In genomic region chr3:38805765-38806386, GRCh38 we compare ENCODE assay signal across 1 cellular context.
TF ChIP-seq lines count a peak whose summit lies in the region.

No MANE protein-coding gene starts in this region.

TF ChIP-seq in HepG2, 621 proteins besides CTCF, POLR2A, EP300 and RAD21 (continued from another document and continues in another):
- TF ChIP-seq ZNF20 (CRISPR knock-in tag; IDR thresholded peaks at IDR 0.05): peak; percentile 65; the same call in 1 of the 2 replicates
- peak; percentile 87 for TF ChIP-seq REPIN1 (CRISPR knock-in tag; IDR thresholded peaks at IDR 0.05; ENCODE audit: borderline replicate concordance, low read depth)
- TF ChIP-seq ISX (CRISPR knock-in tag; conservative IDR thresholded peaks at IDR 0.05): peak; percentile 99
- TF ChIP-seq PAF1 (CRISPR knock-in tag; IDR thresholded peaks at IDR 0.05): 0 out of 2 replicates have a peak, but pooled peaks have one; percentile 80
- TF ChIP-seq ZIK1 (CRISPR knock-in tag; IDR thresholded peaks at IDR 0.05; ENCODE audit: borderline replicate concordance, low read depth): peak; percentile 97
- TF ChIP-seq ZNF557 (CRISPR knock-in tag; IDR thresholded peaks at IDR 0.05): peak; percentile 100
- TF ChIP-seq SPEN (CRISPR knock-in tag; IDR thresholded peaks at IDR 0.05; ENCODE audit: low read depth): peak; percentile 79; the same call in 1 of the 2 replicates
- TF ChIP-seq ZFX (CRISPR knock-in tag; IDR thresholded peaks at IDR 0.05; ENCODE audit: low read depth): 0 out of 2 replicates have a peak, but pooled peaks have one; percentile 33
- TF ChIP-seq, protein P1, sequence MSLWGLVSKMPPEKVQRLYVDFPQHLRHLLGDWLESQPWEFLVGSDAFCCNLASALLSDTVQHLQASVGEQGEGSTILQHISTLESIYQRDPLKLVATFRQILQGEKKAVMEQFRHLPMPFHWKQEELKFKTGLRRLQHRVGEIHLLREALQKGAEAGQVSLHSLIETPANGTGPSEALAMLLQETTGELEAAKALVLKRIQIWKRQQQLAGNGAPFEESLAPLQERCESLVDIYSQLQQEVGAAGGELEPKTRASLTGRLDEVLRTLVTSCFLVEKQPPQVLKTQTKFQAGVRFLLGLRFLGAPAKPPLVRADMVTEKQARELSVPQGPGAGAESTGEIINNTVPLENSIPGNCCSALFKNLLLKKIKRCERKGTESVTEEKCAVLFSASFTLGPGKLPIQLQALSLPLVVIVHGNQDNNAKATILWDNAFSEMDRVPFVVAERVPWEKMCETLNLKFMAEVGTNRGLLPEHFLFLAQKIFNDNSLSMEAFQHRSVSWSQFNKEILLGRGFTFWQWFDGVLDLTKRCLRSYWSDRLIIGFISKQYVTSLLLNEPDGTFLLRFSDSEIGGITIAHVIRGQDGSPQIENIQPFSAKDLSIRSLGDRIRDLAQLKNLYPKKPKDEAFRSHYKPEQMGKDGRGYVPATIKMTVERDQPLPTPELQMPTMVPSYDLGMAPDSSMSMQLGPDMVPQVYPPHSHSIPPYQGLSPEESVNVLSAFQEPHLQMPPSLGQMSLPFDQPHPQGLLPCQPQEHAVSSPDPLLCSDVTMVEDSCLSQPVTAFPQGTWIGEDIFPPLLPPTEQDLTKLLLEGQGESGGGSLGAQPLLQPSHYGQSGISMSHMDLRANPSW (CRISPR knock-in tag; IDR thresholded peaks at IDR 0.05; ENCODE audit: borderline replicate concordance): 0 out of 2 replicates have a peak, but pooled peaks have one; percentile 50
- peak; percentile 99 for TF ChIP-seq ZNF331 (CRISPR knock-in tag; IDR thresholded peaks at IDR 0.05)
- TF ChIP-seq FOXA1 (IDR thresholded peaks at IDR 0.05): no peak
- TF ChIP-seq FOXA1 (CRISPR knock-in tag; IDR thresholded peaks at IDR 0.05): 0 out of 2 replicates have a peak, but pooled peaks have one; percentile 21
- no peak for TF ChIP-seq SKI (IDR thresholded peaks at IDR 0.05; ENCODE audit: partially characterized antibody)
- no peak for TF ChIP-seq POLR2G (IDR thresholded peaks at IDR 0.05; ENCODE audit: low read depth, low read length)
- TF ChIP-seq CREB1 (IDR thresholded peaks at IDR 0.05): no peak
- peak; percentile 38; the same call in 1 of the 2 replicates for TF ChIP-seq CREB1 (CRISPR knock-in tag; IDR thresholded peaks at IDR 0.05)
- TF ChIP-seq ZNF552 (CRISPR knock-in tag; IDR thresholded peaks at IDR 0.05; ENCODE audit: borderline replicate concordance): peak; percentile 65; the same call in 1 of the 2 replicates
- 0 out of 2 replicates have a peak, but pooled peaks have one; percentile 41 for TF ChIP-seq ESRRA (CRISPR knock-in tag; IDR thresholded peaks at IDR 0.05; ENCODE audit: low read depth)
- TF ChIP-seq WIZ (CRISPR knock-in tag; IDR thresholded peaks at IDR 0.05): peak; percentile 100
- TF ChIP-seq ZNF503 (CRISPR knock-in tag; IDR thresholded peaks at IDR 0.05): 0 out of 2 replicates have a peak, but pooled peaks have one; percentile 79
- TF ChIP-seq ZBTB3 (CRISPR knock-in tag; IDR thresholded peaks at IDR 0.05; ENCODE audit: borderline replicate concordance, low read depth): peak; percentile 96
- TF ChIP-seq, protein P2, sequence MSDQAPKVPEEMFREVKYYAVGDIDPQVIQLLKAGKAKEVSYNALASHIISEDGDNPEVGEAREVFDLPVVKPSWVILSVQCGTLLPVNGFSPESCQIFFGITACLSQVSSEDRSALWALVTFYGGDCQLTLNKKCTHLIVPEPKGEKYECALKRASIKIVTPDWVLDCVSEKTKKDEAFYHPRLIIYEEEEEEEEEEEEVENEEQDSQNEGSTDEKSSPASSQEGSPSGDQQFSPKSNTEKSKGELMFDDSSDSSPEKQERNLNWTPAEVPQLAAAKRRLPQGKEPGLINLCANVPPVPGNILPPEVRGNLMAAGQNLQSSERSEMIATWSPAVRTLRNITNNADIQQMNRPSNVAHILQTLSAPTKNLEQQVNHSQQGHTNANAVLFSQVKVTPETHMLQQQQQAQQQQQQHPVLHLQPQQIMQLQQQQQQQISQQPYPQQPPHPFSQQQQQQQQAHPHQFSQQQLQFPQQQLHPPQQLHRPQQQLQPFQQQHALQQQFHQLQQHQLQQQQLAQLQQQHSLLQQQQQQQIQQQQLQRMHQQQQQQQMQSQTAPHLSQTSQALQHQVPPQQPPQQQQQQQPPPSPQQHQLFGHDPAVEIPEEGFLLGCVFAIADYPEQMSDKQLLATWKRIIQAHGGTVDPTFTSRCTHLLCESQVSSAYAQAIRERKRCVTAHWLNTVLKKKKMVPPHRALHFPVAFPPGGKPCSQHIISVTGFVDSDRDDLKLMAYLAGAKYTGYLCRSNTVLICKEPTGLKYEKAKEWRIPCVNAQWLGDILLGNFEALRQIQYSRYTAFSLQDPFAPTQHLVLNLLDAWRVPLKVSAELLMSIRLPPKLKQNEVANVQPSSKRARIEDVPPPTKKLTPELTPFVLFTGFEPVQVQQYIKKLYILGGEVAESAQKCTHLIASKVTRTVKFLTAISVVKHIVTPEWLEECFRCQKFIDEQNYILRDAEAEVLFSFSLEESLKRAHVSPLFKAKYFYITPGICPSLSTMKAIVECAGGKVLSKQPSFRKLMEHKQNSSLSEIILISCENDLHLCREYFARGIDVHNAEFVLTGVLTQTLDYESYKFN (CRISPR knock-in tag; conservative IDR thresholded peaks at IDR 0.05): peak; percentile 49; the same call in 1 of the 2 replicates
- TF ChIP-seq ZNF543 (CRISPR knock-in tag; IDR thresholded peaks at IDR 0.05): peak; percentile 94
- no peak for TF ChIP-seq PCBP1 (IDR thresholded peaks at IDR 0.05; ENCODE audit: borderline replicate concordance, low read depth, low read length)
- TF ChIP-seq, protein P3, sequence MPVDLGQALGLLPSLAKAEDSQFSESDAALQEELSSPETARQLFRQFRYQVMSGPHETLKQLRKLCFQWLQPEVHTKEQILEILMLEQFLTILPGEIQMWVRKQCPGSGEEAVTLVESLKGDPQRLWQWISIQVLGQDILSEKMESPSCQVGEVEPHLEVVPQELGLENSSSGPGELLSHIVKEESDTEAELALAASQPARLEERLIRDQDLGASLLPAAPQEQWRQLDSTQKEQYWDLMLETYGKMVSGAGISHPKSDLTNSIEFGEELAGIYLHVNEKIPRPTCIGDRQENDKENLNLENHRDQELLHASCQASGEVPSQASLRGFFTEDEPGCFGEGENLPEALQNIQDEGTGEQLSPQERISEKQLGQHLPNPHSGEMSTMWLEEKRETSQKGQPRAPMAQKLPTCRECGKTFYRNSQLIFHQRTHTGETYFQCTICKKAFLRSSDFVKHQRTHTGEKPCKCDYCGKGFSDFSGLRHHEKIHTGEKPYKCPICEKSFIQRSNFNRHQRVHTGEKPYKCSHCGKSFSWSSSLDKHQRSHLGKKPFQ (CRISPR knock-in tag; IDR thresholded peaks at IDR 0.05; ENCODE audit: insufficient replicate concordance): peak; percentile 97
- no peak for TF ChIP-seq GABPA (IDR thresholded peaks at IDR 0.05; ENCODE audit: low read depth, low read length)
- peak; percentile 64 for TF ChIP-seq GABPA (CRISPR knock-in tag; IDR thresholded peaks at IDR 0.05; ENCODE audit: low read depth)
- TF ChIP-seq TRAFD1 (CRISPR knock-in tag; IDR thresholded peaks at IDR 0.05; ENCODE audit: borderline replicate concordance): peak; percentile 95
- peak; percentile 91; the same call in 1 of the 2 replicates for TF ChIP-seq RORA (CRISPR knock-in tag; IDR thresholded peaks at IDR 0.05)
- TF ChIP-seq, protein P4, sequence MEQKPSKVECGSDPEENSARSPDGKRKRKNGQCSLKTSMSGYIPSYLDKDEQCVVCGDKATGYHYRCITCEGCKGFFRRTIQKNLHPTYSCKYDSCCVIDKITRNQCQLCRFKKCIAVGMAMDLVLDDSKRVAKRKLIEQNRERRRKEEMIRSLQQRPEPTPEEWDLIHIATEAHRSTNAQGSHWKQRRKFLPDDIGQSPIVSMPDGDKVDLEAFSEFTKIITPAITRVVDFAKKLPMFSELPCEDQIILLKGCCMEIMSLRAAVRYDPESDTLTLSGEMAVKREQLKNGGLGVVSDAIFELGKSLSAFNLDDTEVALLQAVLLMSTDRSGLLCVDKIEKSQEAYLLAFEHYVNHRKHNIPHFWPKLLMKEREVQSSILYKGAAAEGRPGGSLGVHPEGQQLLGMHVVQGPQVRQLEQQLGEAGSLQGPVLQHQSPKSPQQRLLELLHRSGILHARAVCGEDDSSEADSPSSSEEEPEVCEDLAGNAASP (CRISPR knock-in tag; IDR thresholded peaks at IDR 0.05; ENCODE audit: borderline replicate concordance): peak; percentile 96
- TF ChIP-seq SETDB1 (CRISPR knock-in tag; IDR thresholded peaks at IDR 0.05; ENCODE audit: borderline replicate concordance): no peak
- TF ChIP-seq ZNF44 (CRISPR knock-in tag; IDR thresholded peaks at IDR 0.05): peak; percentile 87; the same call in 1 of the 2 replicates
- peak; percentile 65 for TF ChIP-seq NR2C2 (CRISPR knock-in tag; IDR thresholded peaks at IDR 0.05; ENCODE audit: borderline replicate concordance)
- TF ChIP-seq, protein P5, sequence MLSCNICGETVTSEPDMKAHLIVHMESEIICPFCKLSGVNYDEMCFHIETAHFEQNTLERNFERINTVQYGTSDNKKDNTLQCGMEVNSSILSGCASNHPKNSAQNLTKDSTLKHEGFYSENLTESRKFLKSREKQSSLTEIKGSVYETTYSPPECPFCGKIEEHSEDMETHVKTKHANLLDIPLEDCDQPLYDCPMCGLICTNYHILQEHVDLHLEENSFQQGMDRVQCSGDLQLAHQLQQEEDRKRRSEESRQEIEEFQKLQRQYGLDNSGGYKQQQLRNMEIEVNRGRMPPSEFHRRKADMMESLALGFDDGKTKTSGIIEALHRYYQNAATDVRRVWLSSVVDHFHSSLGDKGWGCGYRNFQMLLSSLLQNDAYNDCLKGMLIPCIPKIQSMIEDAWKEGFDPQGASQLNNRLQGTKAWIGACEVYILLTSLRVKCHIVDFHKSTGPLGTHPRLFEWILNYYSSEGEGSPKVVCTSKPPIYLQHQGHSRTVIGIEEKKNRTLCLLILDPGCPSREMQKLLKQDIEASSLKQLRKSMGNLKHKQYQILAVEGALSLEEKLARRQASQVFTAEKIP (CRISPR knock-in tag; IDR thresholded peaks at IDR 0.05; ENCODE audit: borderline replicate concordance): peak; percentile 96; the same call in 1 of the 2 replicates
- TF ChIP-seq ZSCAN12 (CRISPR knock-in tag; IDR thresholded peaks at IDR 0.05): peak; percentile 99
- TF ChIP-seq ZNF562 (CRISPR knock-in tag; IDR thresholded peaks at IDR 0.05; ENCODE audit: borderline replicate concordance): peak; percentile 78; the same call in 1 of the 2 replicates
- peak; percentile 99 for TF ChIP-seq ZNF781 (CRISPR knock-in tag; IDR thresholded peaks at IDR 0.05; ENCODE audit: borderline replicate concordance, not compliant biosample characterization)
- peak; percentile 72 for TF ChIP-seq FOSL1 (CRISPR knock-in tag; IDR thresholded peaks at IDR 0.05; ENCODE audit: borderline replicate concordance)
- TF ChIP-seq ARID3A (IDR thresholded peaks at IDR 0.05; ENCODE audit: low read depth, low read length): no peak
- peak; percentile 82 for TF ChIP-seq GATAD2A (CRISPR knock-in tag; IDR thresholded peaks at IDR 0.05)
- TF ChIP-seq NONO (IDR thresholded peaks at IDR 0.05): no peak
- no peak; the same call in 1 of the 2 replicates for TF ChIP-seq NONO (CRISPR knock-in tag; conservative IDR thresholded peaks at IDR 0.05)
- peak; percentile 81; the same call in 1 of the 2 replicates for TF ChIP-seq ZNF816 (CRISPR knock-in tag; IDR thresholded peaks at IDR 0.05; ENCODE audit: borderline replicate concordance)
- TF ChIP-seq USF2 (IDR thresholded peaks at IDR 0.05; ENCODE audit: low read depth, low read length): no peak
- no peak for TF ChIP-seq USF2 (CRISPR knock-in tag; IDR thresholded peaks at IDR 0.05; ENCODE audit: borderline replicate concordance)
